Comparison of ENCODE assay signal across 20 cellular contexts in genomic region chr9:84811072-84811725, GRCh38.
"Had no signal": no experiment of that assay in that cellular context is flagged by ENCODE, and none has a peak within 500 bp of the region (broad histone marks: within the 10 kb centered on the region; RNA-seq: fewer than 3 reads in every experiment).

No MANE protein-coding gene starts in this region.

- H3K9me3 Mint-ChIP-seq: activated naive CD4-positive, alpha-beta T cell treated with anti-CD3 and anti-CD28 coated beads, Interleukin-2, amount 50 U/mL, for 24 hours; activated T-helper 1 cell treated with anti-CD3 and anti-CD28 coated beads, Interleukin-12 subunit alpha, Interleukin-12 subunit beta, Interleukin-2, Interleukin-4 antibody, amounts not matched to agents 30 ng/mL and 10 ng/mL and 1 ng/mL, durations not matched to agents 14 hours and 24 hours and 36 hours; natural killer cell treated with Interleukin-12 subunit alpha and Interleukin-12 subunit beta and Interleukin-15 and Interleukin-18, amount 100 ng/mL, for 72 hours had no signal

- H3K36me3 ChIP-seq: cardiac muscle cell, pancreas, vagina, WERI-Rb-1 had no signal

- H3K4me1 Mint-ChIP-seq: activated naive CD4-positive, alpha-beta T cell treated with anti-CD3 and anti-CD28 coated beads, Interleukin-2, amount 50 U/mL, for 24 hours had no signal

- H3K27ac Mint-ChIP-seq: activated CD8-positive, alpha-beta T cell treated with anti-CD3 and anti-CD28 coated beads, Interleukin-2, amount 10 ng/mL, durations not matched to agents 7 days and 5 days; activated naive CD4-positive, alpha-beta T cell treated with anti-CD3 and anti-CD28 coated beads, Interleukin-2, amount 50 U/mL, for 24 hours; activated T-helper 1 cell treated with anti-CD3 and anti-CD28 coated beads, Interleukin-12 subunit alpha, Interleukin-12 subunit beta, Interleukin-2, Interleukin-4 antibody, amounts not matched to agents 30 ng/mL and 10 ng/mL and 1 ng/mL, durations not matched to agents 14 hours and 24 hours and 36 hours; natural killer cell treated with Interleukin-12 subunit alpha and Interleukin-12 subunit beta and Interleukin-15 and Interleukin-18, amount 100 ng/mL, for 72 hours had no signal

- DNase-seq: activated CD4-positive, alpha-beta T cell treated with anti-CD3 and anti-CD28 coated beads for 1 hour; activated CD4-positive, alpha-beta T cell treated with anti-CD3 and anti-CD28 coated beads, Interleukin-2, amount 50 U/mL, for 1 hour; activated CD8-positive, alpha-beta T cell treated with anti-CD3 and anti-CD28 coated beads, Interleukin-2, amount 10 ng/mL, durations not matched to agents 7 days and 5 days; activated gamma-delta T cell treated with Interleukin-2 at 50 U/mL for 16 hours; anterior cingulate cortex; body of pancreas; cortex of kidney; midbrain; pancreas; psoas muscle; right cardiac atrium; stimulated activated CD4-positive, alpha-beta T cell treated with anti-CD3 and anti-CD28 coated beads, Interleukin-1b, Interleukin-23, amount 100 ng/mL, for 48 hours; testis; trophoblast cell; WERI-Rb-1 had no signal

- H3K4me3 Mint-ChIP-seq: activated CD8-positive, alpha-beta T cell treated with anti-CD3 and anti-CD28 coated beads, Interleukin-2, amount 10 ng/mL, durations not matched to agents 7 days and 5 days; activated naive CD4-positive, alpha-beta T cell treated with anti-CD3 and anti-CD28 coated beads, Interleukin-2, amount 50 U/mL, for 24 hours; activated T-helper 1 cell treated with anti-CD3 and anti-CD28 coated beads, Interleukin-12 subunit alpha, Interleukin-12 subunit beta, Interleukin-2, Interleukin-4 antibody, amounts not matched to agents 30 ng/mL and 10 ng/mL and 1 ng/mL, durations not matched to agents 14 hours and 24 hours and 36 hours; natural killer cell treated with Interleukin-12 subunit alpha and Interleukin-12 subunit beta and Interleukin-15 and Interleukin-18, amount 100 ng/mL, for 72 hours had no signal

- H3K36me3 Mint-ChIP-seq: activated naive CD4-positive, alpha-beta T cell treated with anti-CD3 and anti-CD28 coated beads, Interleukin-2, amount 50 U/mL, for 24 hours; natural killer cell treated with Interleukin-12 subunit alpha and Interleukin-12 subunit beta and Interleukin-15 and Interleukin-18, amount 100 ng/mL, for 72 hours had no signal

- H3K4me1 ChIP-seq: body of pancreas, pancreas, psoas muscle, testis had no signal

- H3K4me3 ChIP-seq: body of pancreas, cardiac muscle cell, pancreas, psoas muscle, testis, vagina had no signal

- H3K27ac ChIP-seq: body of pancreas, cardiac muscle cell, pancreas, psoas muscle, testis, vagina, WERI-Rb-1 had no signal

- H3K27me3 ChIP-seq: body of pancreas, cardiac muscle cell, pancreas, testis, vagina had no signal

- H3K9me3 ChIP-seq: body of pancreas, pancreas, psoas muscle, testis, vagina had no signal

- ATAC-seq: activated CD8-positive, alpha-beta T cell treated with anti-CD3 and anti-CD28 coated beads, Interleukin-2, amount 10 ng/mL, durations not matched to agents 7 days and 5 days; body of pancreas; natural killer cell treated with Interleukin-12 subunit alpha and Interleukin-12 subunit beta and Interleukin-15 and Interleukin-18, amount 100 ng/mL, for 72 hours; pancreas; psoas muscle had no signal
